31 cellular contexts compared by ENCODE assay signal in genomic region chr3:160950542-160950941, GRCh38.
"Had no signal": no experiment of that assay in that cellular context is flagged by ENCODE, and none has a peak within 500 bp of the region (broad histone marks: within the 10 kb centered on the region; RNA-seq: fewer than 3 reads in every experiment).

No MANE protein-coding gene starts in this region.

- H3K9ac ChIP-seq: neural progenitor cell had no signal

- H3K4me1 ChIP-seq: lower lobe of right lung, upper lobe of left lung, vagina had no signal

- H3K27me3 Mint-ChIP-seq: stimulated activated memory B cell treated with anti-CD40 and anti-IgM and Interleukin-4, amounts not matched to agents 10 μg/mL and 1 μg/mL and 100 μg/mL, for 72 hours had no signal

- H3K9me3 ChIP-seq: lower lobe of right lung, sigmoid colon, stomach, thyroid gland, upper lobe of left lung, vagina had no signal

- H2AFZ ChIP-seq: neural progenitor cell had no signal

- H3K9me3 Mint-ChIP-seq: activated naive CD4-positive, alpha-beta T cell treated with anti-CD3 and anti-CD28 coated beads, Interleukin-2, amount 50 U/mL, for 24 hours; activated naive CD8-positive, alpha-beta T cell treated with anti-CD3 and anti-CD28 coated beads, Interleukin-2, amount 50 U/mL, for 24 hours; activated T-helper 2 cell treated with anti-CD3 and anti-CD28 coated beads, Interferon-gamma antibody, Interleukin-2, Interleukin-4, amounts not matched to agents 10 μg/mL and 5 μg/mL and 100 μg/mL, durations not matched to agents 14 hours and 24 hours and 36 hours; natural killer cell; neural progenitor cell; stimulated activated memory B cell treated with anti-CD40 and anti-IgM and Interleukin-4, amounts not matched to agents 10 μg/mL and 1 μg/mL and 100 μg/mL, for 72 hours; T-cell; T-helper 2 cell treated with Interferon-gamma antibody and Interleukin-4, amounts not matched to agents 5 μg/mL and 100 μg/mL, for 36 hours had no signal

- DNase-seq: activated CD4-positive, alpha-beta T cell treated with anti-CD3 and anti-CD28 coated beads for 36 hours; activated CD4-positive, CD25-positive, alpha-beta regulatory T cell; activated CD8-positive, alpha-beta memory T cell treated with anti-CD3 and anti-CD28 coated beads, Interleukin-2, amount 10 ng/mL, durations not matched to agents 7 days and 5 days; activated CD8-positive, alpha-beta T cell treated with anti-CD3 and anti-CD28 coated beads, Interleukin-2, amount 10 ng/mL, durations not matched to agents 7 days and 5 days; activated naive CD8-positive, alpha-beta T cell treated with anti-CD3 and anti-CD28 coated beads, Interleukin-2, amount 50 U/mL, for 24 hours; activated T-cell treated with anti-CD3 and anti-CD28 coated beads, Interleukin-2, amount 50 U/mL, for 48 hours; amygdala; dermis blood vessel endothelial cell; effector CD8-positive, alpha-beta T cell; foreskin fibroblast; lower lobe of right lung; mesenchymal stem cell; natural killer cell; occipital lobe; sigmoid colon; small intestine; stimulated activated CD4-positive, alpha-beta T cell treated with anti-CD3 and anti-CD28 coated beads, Interleukin-1b, Interleukin-23, amount 100 ng/mL, for 48 hours; stimulated activated CD4-positive, alpha-beta T cell treated with anti-CD3 and anti-CD28 coated beads, Interleukin-4, amount 100 ng/mL, for 4 hours; stimulated activated CD8-positive, alpha-beta memory T cell treated with anti-CD3 and anti-CD28 coated beads, Interleukin-4, amount 100 ng/mL, for 48 hours; stomach; T-cell; thyroid gland; upper lobe of left lung had no signal

- H3K27me3 ChIP-seq: neural progenitor cell, sigmoid colon, stomach, thyroid gland, upper lobe of left lung, vagina had no signal

- H3K4me1 Mint-ChIP-seq: neural progenitor cell; stimulated activated memory B cell treated with anti-CD40 and anti-IgM and Interleukin-4, amounts not matched to agents 10 μg/mL and 1 μg/mL and 100 μg/mL, for 72 hours had no signal

- H3K4me3 Mint-ChIP-seq: activated CD4-positive, alpha-beta T cell treated with anti-CD3 and anti-CD28 coated beads for 36 hours; activated CD8-positive, alpha-beta memory T cell treated with anti-CD3 and anti-CD28 coated beads, Interleukin-2, amount 10 ng/mL, durations not matched to agents 7 days and 5 days; activated CD8-positive, alpha-beta T cell treated with anti-CD3 and anti-CD28 coated beads, Interleukin-2, amount 10 ng/mL, durations not matched to agents 7 days and 5 days; activated naive CD4-positive, alpha-beta T cell treated with anti-CD3 and anti-CD28 coated beads, Interleukin-2, amount 50 U/mL, for 24 hours; activated naive CD8-positive, alpha-beta T cell treated with anti-CD3 and anti-CD28 coated beads, Interleukin-2, amount 50 U/mL, for 24 hours; natural killer cell; neural progenitor cell; stimulated activated memory B cell treated with anti-CD40 and anti-IgM and Interleukin-4, amounts not matched to agents 10 μg/mL and 1 μg/mL and 100 μg/mL, for 72 hours; T-cell; T-helper 2 cell treated with Interferon-gamma antibody and Interleukin-4, amounts not matched to agents 5 μg/mL and 100 μg/mL, for 36 hours had no signal

- H3K27ac ChIP-seq: lower lobe of right lung, neural progenitor cell, sigmoid colon, thyroid gland, upper lobe of left lung, vagina had no signal

- FAIRE-seq: bronchial epithelial cell, colon, small intestine had no signal

- H3K4me2 ChIP-seq: neural progenitor cell had no signal

- H3K36me3 Mint-ChIP-seq: activated CD8-positive, alpha-beta memory T cell treated with anti-CD3 and anti-CD28 coated beads, Interleukin-2, amount 10 ng/mL, durations not matched to agents 7 days and 5 days; natural killer cell; neural progenitor cell; stimulated activated memory B cell treated with anti-CD40 and anti-IgM and Interleukin-4, amounts not matched to agents 10 μg/mL and 1 μg/mL and 100 μg/mL, for 72 hours; T-cell had no signal

- ATAC-seq: activated CD4-positive, alpha-beta T cell treated with anti-CD3 and anti-CD28 coated beads for 36 hours; activated CD8-positive, alpha-beta memory T cell treated with anti-CD3 and anti-CD28 coated beads, Interleukin-2, amount 10 ng/mL, durations not matched to agents 7 days and 5 days; activated naive CD8-positive, alpha-beta T cell treated with anti-CD3 and anti-CD28 coated beads, Interleukin-2, amount 50 U/mL, for 24 hours; lower lobe of right lung; natural killer cell; stimulated activated memory B cell treated with anti-CD40 and anti-IgM and Interleukin-4, amounts not matched to agents 10 μg/mL and 1 μg/mL and 100 μg/mL, for 72 hours; T-cell had no signal

- H3K27ac Mint-ChIP-seq: activated CD4-positive, alpha-beta T cell treated with anti-CD3 and anti-CD28 coated beads for 36 hours; activated CD8-positive, alpha-beta memory T cell treated with anti-CD3 and anti-CD28 coated beads, Interleukin-2, amount 10 ng/mL, durations not matched to agents 7 days and 5 days; activated CD8-positive, alpha-beta T cell treated with anti-CD3 and anti-CD28 coated beads, Interleukin-2, amount 10 ng/mL, durations not matched to agents 7 days and 5 days; activated naive CD4-positive, alpha-beta T cell treated with anti-CD3 and anti-CD28 coated beads, Interleukin-2, amount 50 U/mL, for 24 hours; activated naive CD8-positive, alpha-beta T cell treated with anti-CD3 and anti-CD28 coated beads, Interleukin-2, amount 50 U/mL, for 24 hours; activated T-helper 2 cell treated with anti-CD3 and anti-CD28 coated beads, Interferon-gamma antibody, Interleukin-2, Interleukin-4, amounts not matched to agents 10 μg/mL and 5 μg/mL and 100 μg/mL, durations not matched to agents 14 hours and 24 hours and 36 hours; natural killer cell; neural progenitor cell; stimulated activated memory B cell treated with anti-CD40 and anti-IgM and Interleukin-4, amounts not matched to agents 10 μg/mL and 1 μg/mL and 100 μg/mL, for 72 hours; T-cell; T-helper 2 cell treated with Interferon-gamma antibody and Interleukin-4, amounts not matched to agents 5 μg/mL and 100 μg/mL, for 36 hours had no signal

- H3K36me3 ChIP-seq: lower lobe of right lung, neural progenitor cell, sigmoid colon, stomach, thyroid gland, upper lobe of left lung, vagina had no signal

- H3K4me3 ChIP-seq: lower lobe of right lung, neural progenitor cell, sigmoid colon, stomach, thyroid gland, upper lobe of left lung, vagina had no signal
